8 cellular contexts compared by ENCODE assay signal in genomic region chr3:23762214-23763039, GRCh38. TPM values are rescaled to one million over a fixed set of nuclear protein-coding genes. Genes with fewer than 3 reads are reported as not detected.
A peak's percentile ranks its signal among the peaks of the same experiment; 100 is the strongest.
DNase-seq lines count a peak whose midpoint lies in the region; ATAC-seq and TF ChIP-seq lines count a peak whose summit lies in the region.

No MANE protein-coding gene starts in this region.

- H3K79me2 ChIP-seq in OCI-LY1 (ENCODE audit: insufficient read depth, low read length): no peaks in the 10 kb centered on the region

- no peaks in the 10 kb centered on the region for H3K36me3 Mint-ChIP-seq in naive B cell

- peak overlapping the region; percentile 40 to 88 (median 73) for H3K4me3 Mint-ChIP-seq in naive B cell

- peaks cover 56% of the 10 kb centered on the region for H3K4me1 ChIP-seq in OCI-LY1 (ENCODE audit: insufficient read depth, low read length, severe bottlenecking)

- peak overlapping the region; percentile 39 for H3K4me3 ChIP-seq in OCI-LY1 (ENCODE audit: low read depth, low read length, poor library complexity, severe bottlenecking)

- peak overlapping the region; percentile 71; the same call in 1 of the 2 replicates for H2AFZ ChIP-seq in OCI-LY1 (ENCODE audit: low read length)

- H3K4me1 Mint-ChIP-seq in naive B cell: peaks cover 23 to 37% (median 31%) of the 10 kb centered on the region in 3 donors

- no peaks in the 10 kb centered on the region for H3K27me3 Mint-ChIP-seq in naive B cell

- no peaks in the 10 kb centered on the region for H3K9me3 ChIP-seq in OCI-LY1 (ENCODE audit: low read length)

- H4K20me1 ChIP-seq in OCI-LY1 (ENCODE audit: insufficient read depth, low read length): no peaks in the 10 kb centered on the region

- H3K27ac Mint-ChIP-seq in naive B cell: peak overlapping the region in 4 of 6 donors; percentile 32 to 72 (median 52)

- ATAC-seq in GM18499 (IDR thresholded peaks at IDR 0.05; ENCODE audit: insufficient read depth, unreplicated experiment) (peak; percentile 74), GM21737 (IDR thresholded peaks at IDR 0.05; ENCODE audit: unreplicated experiment) (peak; percentile 79), naive B cell (ENCODE audit: low read depth in 2 of 2) (peak; percentile 62 to 70)

- H3K27ac ChIP-seq in OCI-LY1 (ENCODE audit: low read depth, low read length, poor library complexity, severe bottlenecking): peak overlapping the region; percentile 90

- H3K36me3 ChIP-seq in OCI-LY1 (ENCODE audit: insufficient read depth, low read length): no peaks in the 10 kb centered on the region

- H3K9ac ChIP-seq in OCI-LY1 (ENCODE audit: low read length): peak overlapping the region; percentile 56

- no peaks in the 10 kb centered on the region for H3K9me3 Mint-ChIP-seq in naive B cell

- H3K27me3 ChIP-seq in OCI-LY1 (ENCODE audit: insufficient read depth, low read length): no peaks in the 10 kb centered on the region

- 0 out of 2 replicates have a peak, but pooled peaks cover 6% of the 10 kb centered on the region for H3F3A ChIP-seq in OCI-LY1 (ENCODE audit: insufficient read depth, low read length)

- no peak for DNase-seq in naive B cell
- no peak for DNase-seq in NCI-H1930 (lab: John Stamatoyannopoulos, UW)
- no peak for DNase-seq in ureter (ENCODE audit: low spot score)
- DNase-seq in activated CD4-positive, alpha-beta T cell treated with anti-CD3 and anti-CD28 coated beads for 1 hour: no peak
- no peak for DNase-seq in hippocampal formation (lab: John Stamatoyannopoulos, UW)

- H3K4me2 ChIP-seq in OCI-LY1 (ENCODE audit: low read length): peak overlapping the region; percentile 62

- no peak for TF ChIP-seq CTCF in OCI-LY1 (IDR thresholded peaks at IDR 0.05; ENCODE audit: low read length)

- H3K9me2 ChIP-seq in OCI-LY1 (ENCODE audit: low read depth, low read length): no peaks in the 10 kb centered on the region

RNA-seq across cellular contexts. Expression of gene UBE2E1, which starts 43.3 kb away (rescaled TPM):
- 10 to 100 TPM in 5 of 6 donors, 1 to 10 TPM in 1; 8.7 to 33.7 (median 18.1) TPM for polyA plus RNA-seq in naive B cell (ENCODE audit: low read depth in 6 of 6)
- total RNA-seq in ureter: 107 TPM
